Comparison of ENCODE assay signal across 8 cellular contexts in the genomic region with DNA sequence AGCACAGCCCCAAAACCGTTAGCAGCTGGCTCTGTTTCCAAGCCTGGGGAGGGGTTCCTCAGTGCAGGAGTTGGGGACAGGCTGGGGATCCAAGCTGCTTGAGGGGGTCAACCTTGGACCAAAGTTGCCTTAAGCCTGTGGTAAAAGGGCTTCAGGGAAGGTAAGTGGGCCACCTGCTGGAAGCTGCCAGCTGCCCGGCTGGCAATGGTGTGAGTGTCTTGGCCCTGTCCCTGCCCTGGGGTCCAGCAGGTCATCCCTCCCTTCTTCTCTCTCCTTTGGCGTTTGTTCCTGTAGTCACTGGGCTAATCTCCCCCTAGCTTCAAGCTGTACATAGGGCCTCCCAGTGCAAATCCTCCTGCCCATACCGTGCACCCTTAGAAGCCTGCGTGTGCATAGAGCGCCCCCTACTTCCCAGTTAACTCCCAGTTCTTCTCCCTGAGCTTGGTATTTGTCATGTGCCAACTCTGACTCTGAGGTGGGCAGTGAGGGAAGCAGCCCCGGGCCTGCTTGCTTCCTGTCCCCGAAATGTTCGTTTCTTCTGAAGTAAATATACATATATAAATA. TPM values are rescaled to one million over a fixed set of nuclear protein-coding genes. Genes with fewer than 3 reads are reported as not detected.
DNase-seq lines count a peak whose midpoint lies in the region; ATAC-seq and TF ChIP-seq lines count a peak whose summit lies in the region.

No MANE protein-coding gene starts in this region.

- no peak overlapping the region for H3K9ac ChIP-seq in neural progenitor cell

- CTCF ChIA-PET in activated naive CD4-positive, alpha-beta T cell treated with anti-CD3 and anti-CD28 coated beads, Interleukin-2, amount 10 ng/mL, durations not matched to agents 7 days and 5 days (lab: Charles Lee) = interaction anchor here (0.6 to 4.4 kb wide), 9 partner anchors 8 to 147 kb away, joined by 3 to 27 read pairs (median 6); no protein-coding TSS in a partner anchor

- H3K4me2 ChIP-seq in neural progenitor cell = no peak overlapping the region

- H3K4me1 ChIP-seq in neural progenitor cell (peaks cover 6% of the 10 kb centered on the region), esophagus squamous epithelium (peaks cover 6 to 25% (median 10%) of the 10 kb centered on the region in 3 donors)

- TF ChIP-seq POLR2A in esophagus squamous epithelium (IDR thresholded peaks at IDR 0.05) = no peak

- DNase-seq in activated naive CD4-positive, alpha-beta T cell treated with anti-CD3 and anti-CD28 coated beads, Interleukin-2, amount 10 ng/mL, durations not matched to agents 7 days and 5 days = peak; percentile 41
- no peak for DNase-seq in activated naive CD4-positive, alpha-beta T cell (lab: John Stamatoyannopoulos, UW)
- DNase-seq in NCI-H526 treated with DMSO at 0.1 percent for 48 hours (lab: John Stamatoyannopoulos, UW) = peak; percentile 41
- peak; percentile 90 for DNase-seq in choroid plexus epithelial cell (ENCODE audit: low read depth)
- peak; percentile 79 for DNase-seq in neural progenitor cell (ENCODE audit: low spot score)
- no peak for DNase-seq in AG08395 (ENCODE audit: low spot score)
- no peak for DNase-seq in esophagus squamous epithelium (lab: John Stamatoyannopoulos, UW)

- intact Hi-C loops in esophagus squamous epithelium (cut with DNase I) = no loop called here

- peaks cover 11% of the 10 kb centered on the region for H3F3A ChIP-seq in neural progenitor cell (ENCODE audit: low read depth)

- H3K27me3 Mint-ChIP-seq in activated naive CD4-positive, alpha-beta T cell treated with anti-CD3 and anti-CD28 coated beads, Interleukin-2, amount 10 ng/mL, durations not matched to agents 7 days and 5 days = no peaks in the 10 kb centered on the region
- H3K27me3 Mint-ChIP-seq in neural progenitor cell (ENCODE audit: insufficient read depth, low read depth) = peaks cover 6% of the 10 kb centered on the region

- peaks cover 25% of the 10 kb centered on the region for H3K4me1 Mint-ChIP-seq in activated naive CD4-positive, alpha-beta T cell treated with anti-CD3 and anti-CD28 coated beads, Interleukin-2, amount 10 ng/mL, durations not matched to agents 7 days and 5 days
- H3K4me1 Mint-ChIP-seq in neural progenitor cell = peaks cover 13% of the 10 kb centered on the region

- H3K79me2 ChIP-seq in neural progenitor cell (ENCODE audit: low read depth) = peaks cover 23% of the 10 kb centered on the region

- H3K27ac ChIP-seq in neural progenitor cell (no peak overlapping the region), esophagus squamous epithelium (no peak overlapping the region)

- H3K9me3 Mint-ChIP-seq in activated naive CD4-positive, alpha-beta T cell treated with anti-CD3 and anti-CD28 coated beads, Interleukin-2, amount 10 ng/mL, durations not matched to agents 7 days and 5 days = no peaks in the 10 kb centered on the region
- H3K9me3 Mint-ChIP-seq in neural progenitor cell = no peaks in the 10 kb centered on the region

- TF ChIP-seq CTCF in choroid plexus epithelial cell (conservative IDR thresholded peaks at IDR 0.05; ENCODE audit: low read depth, low read length) (peak; percentile 89), neural progenitor cell (IDR thresholded peaks at IDR 0.05) (peak; percentile 70), esophagus squamous epithelium (IDR thresholded peaks at IDR 0.05) (peak in 3 of 6 experiments; percentile 14 to 55 (median 42))

- no peak overlapping the region for H2AFZ ChIP-seq in neural progenitor cell (replicated peaks)

- H3K27ac Mint-ChIP-seq in activated naive CD4-positive, alpha-beta T cell treated with anti-CD3 and anti-CD28 coated beads, Interleukin-2, amount 10 ng/mL, durations not matched to agents 7 days and 5 days = no peak overlapping the region
- no peak overlapping the region for H3K27ac Mint-ChIP-seq in neural progenitor cell

- ATAC-seq in GM21619 (IDR thresholded peaks at IDR 0.05; ENCODE audit: unreplicated experiment) = no peak

- H3K36me3 ChIP-seq in neural progenitor cell = no peaks in the 10 kb centered on the region
- H3K36me3 ChIP-seq in esophagus squamous epithelium = peaks cover 0 to 76% (median 43%) of the 10 kb centered on the region in 3 donors

- H4K20me1 ChIP-seq in neural progenitor cell (ENCODE audit: low read depth) = peaks cover 16% of the 10 kb centered on the region

- H3K9me3 ChIP-seq in neural progenitor cell (ENCODE audit: low read depth) (no peaks in the 10 kb centered on the region), esophagus squamous epithelium (no peaks in the 10 kb centered on the region)

- peaks cover 34% of the 10 kb centered on the region for H3K36me3 Mint-ChIP-seq in activated naive CD4-positive, alpha-beta T cell treated with anti-CD3 and anti-CD28 coated beads, Interleukin-2, amount 10 ng/mL, durations not matched to agents 7 days and 5 days
- H3K36me3 Mint-ChIP-seq in neural progenitor cell = peaks cover 20% of the 10 kb centered on the region

- H3K4me3 Mint-ChIP-seq in activated naive CD4-positive, alpha-beta T cell treated with anti-CD3 and anti-CD28 coated beads, Interleukin-2, amount 10 ng/mL, durations not matched to agents 7 days and 5 days = no peak overlapping the region
- no peak overlapping the region for H3K4me3 Mint-ChIP-seq in neural progenitor cell

- WGBS in esophagus squamous epithelium, 2 donors = 64% methylated on average over 7 to 8 of the region's 9 CpGs

- no peak overlapping the region for H3K4me3 ChIP-seq in choroid plexus epithelial cell (ENCODE audit: low read depth, low read length)
- H3K4me3 ChIP-seq in neural progenitor cell = no peak overlapping the region
- H3K4me3 ChIP-seq in esophagus squamous epithelium = no peak overlapping the region

- H3K27me3 ChIP-seq in neural progenitor cell (no peaks in the 10 kb centered on the region), esophagus squamous epithelium (no peaks in the 10 kb centered on the region)

RNA-seq across cellular contexts. Expression of a gene that starts 4.4 kb away (rescaled TPM):
- total RNA-seq in neural progenitor cell (ENCODE audit: low replicate concordance) = 71.4 and 98.9 TPM in 2 replicates
- total RNA-seq in esophagus squamous epithelium = 10 to 100 TPM; 32.3 to 54.2 (median 37.9) TPM

RNA-seq across cellular contexts. Expression of a gene that starts 4.7 kb away (rescaled TPM):
- total RNA-seq in neural progenitor cell (ENCODE audit: low replicate concordance) (51.8 and 68.9 TPM in 2 replicates), esophagus squamous epithelium (10 to 100 TPM; 11.4 to 38.1 (median 23.5) TPM)

RNA-seq across cellular contexts. Expression of a gene that starts 28.8 kb away (rescaled TPM):
- total RNA-seq in neural progenitor cell (ENCODE audit: low replicate concordance) = 163 and 184 TPM in 2 replicates
- 1 to 10 TPM; 2.1 to 8.3 (median 7.1) TPM for total RNA-seq in esophagus squamous epithelium

RNA-seq across cellular contexts. Expression of a gene that starts 35.6 kb away (rescaled TPM):
- total RNA-seq in neural progenitor cell (ENCODE audit: low replicate concordance) (1.9 and 5.8 TPM in 2 replicates), esophagus squamous epithelium (under 1 TPM in 3 of 4 donors, not detected in 1; 0.09 to 0.95 (median 0.22) TPM)

RNA-seq across cellular contexts. Expression of a gene that starts 40.1 kb away (rescaled TPM):
- total RNA-seq in neural progenitor cell (ENCODE audit: low replicate concordance) (233 and 407 TPM in 2 replicates), esophagus squamous epithelium (10 to 100 TPM in 1 of 4 donors, 1 to 10 TPM in 3; 2.2 to 13.7 (median 6.8) TPM)

Comparison
In these comparisons a context has a peak if more than half of its experiments do, and no peak if none do; other contexts are left out.
1. DNase-seq: peak in activated naive CD4-positive, alpha-beta T cell treated with anti-CD3 and anti-CD28 coated beads, Interleukin-2, amount 10 ng/mL, durations not matched to agents 7 days and 5 days (single experiment), NCI-H526 treated with DMSO at 0.1 percent for 48 hours (single experiment), choroid plexus epithelial cell (single experiment) and neural progenitor cell (single experiment); none in activated naive CD4-positive, alpha-beta T cell (0 of 4), AG08395 (single experiment) and esophagus squamous epithelium (single experiment).
2. RNA of a gene that starts 28.8 kb away (total RNA-seq): 163 to 184 TPM in neural progenitor cell; 2.1 to 8.3 TPM in esophagus squamous epithelium; every median in the first group is over 10 times any median in the second.